Comparison of ENCODE assay signal across 1 cellular context in genomic region chr14:77290705-77291104, GRCh38.
TF ChIP-seq lines count a peak whose summit lies in the region.

No MANE protein-coding gene starts in this region.

TF ChIP-seq in K562, 482 proteins besides CTCF, POLR2A, EP300 and RAD21:
- no peak for TF ChIP-seq POLR3G (IDR thresholded peaks at IDR 0.05; ENCODE audit: extremely low read depth, insufficient read length, insufficient replicate concordance)
- TF ChIP-seq MEIS2 (IDR thresholded peaks at IDR 0.05; ENCODE audit: partially characterized antibody): peak; percentile 4
